In genomic region chr3:184260571-184261269, GRCh38 we compare ENCODE assay signal across 8 cellular contexts. TPM values are rescaled to one million over a fixed set of nuclear protein-coding genes. Genes with fewer than 3 reads are reported as not detected.
DNase-seq lines count a peak whose midpoint lies in the region; TF ChIP-seq lines count a peak whose summit lies in the region.

No MANE protein-coding gene starts in this region.

- H3K4me2 ChIP-seq in MM.1S (ENCODE audit: low read depth, low read length) (peak overlapping the region; percentile 90), mammary epithelial cell (ENCODE audit: insufficient read depth, low read depth, low read length) (peak overlapping the region; percentile 95), neural cell (ENCODE audit: low read length) (peak overlapping the region; percentile 53)

- H3K9me3 ChIP-seq in MM.1S (replicated peaks; ENCODE audit: insufficient read depth, low read length): no peaks in the 10 kb centered on the region
- no peaks in the 10 kb centered on the region for H3K9me3 ChIP-seq in mammary epithelial cell (replicated peaks; ENCODE audit: insufficient read depth, low read length)
- H3K9me3 ChIP-seq in neural cell (ENCODE audit: low read length): no peaks in the 10 kb centered on the region

- peaks cover 7% of the 10 kb centered on the region for H4K20me1 ChIP-seq in MM.1S (ENCODE audit: insufficient read depth, low read length)
- H4K20me1 ChIP-seq in mammary epithelial cell (ENCODE audit: insufficient read depth, low read length): peaks cover 2% of the 10 kb centered on the region
- H4K20me1 ChIP-seq in neural cell (ENCODE audit: insufficient read depth): no peaks in the 10 kb centered on the region

- no peak for TF ChIP-seq RAD21 in neural cell (conservative IDR thresholded peaks at IDR 0.05)

- H3K4me3 ChIP-seq in MM.1S (ENCODE audit: low read length) (peak overlapping the region; percentile 58), mammary epithelial cell (replicated peaks in 1 of 3; ENCODE audit: insufficient read depth in 1 of 3, low read depth in 2 of 3, low read length in 3 of 3) (peak overlapping the region; percentile 49 to 55 (median 52)), neural cell (ENCODE audit: low read length) (peak overlapping the region; percentile 75)

- no peak for TF ChIP-seq CTCF in MM.1S (IDR thresholded peaks at IDR 0.05; ENCODE audit: low read length)
- TF ChIP-seq CTCF in mammary epithelial cell (conservative IDR thresholded peaks at IDR 0.05 in 1 of 2, IDR thresholded peaks at IDR 0.05 in 1 of 2; ENCODE audit: extremely low read depth in 1 of 2, insufficient read depth in 1 of 2, low read depth in 1 of 2, low read length in 2 of 2): no peak
- peak; percentile 27 for TF ChIP-seq CTCF in neural cell (IDR thresholded peaks at IDR 0.05; ENCODE audit: poor library complexity, severe bottlenecking)

- no peaks in the 10 kb centered on the region for H3K9me2 ChIP-seq in MM.1S (replicated peaks; ENCODE audit: insufficient read depth, low read length)
- H3K9me2 ChIP-seq in neural cell (ENCODE audit: insufficient read depth, low read length): no peaks in the 10 kb centered on the region

- dilution Hi-C loops in mammary epithelial cell (cut with HindIII; ENCODE audit: low sequenced_read_pairs): no loop called here

- H3K9ac ChIP-seq in MM.1S (ENCODE audit: low read length): no peak overlapping the region
- no peak overlapping the region for H3K9ac ChIP-seq in mammary epithelial cell (ENCODE audit: insufficient read depth, low read length)
- peak overlapping the region; percentile 85 for H3K9ac ChIP-seq in neural cell (ENCODE audit: low read length)

- H3K36me3 ChIP-seq in MM.1S (replicated peaks; ENCODE audit: insufficient read depth, low read length) (no peaks in the 10 kb centered on the region), mammary epithelial cell (ENCODE audit: insufficient read depth, low read length) (no peaks in the 10 kb centered on the region), neural cell (ENCODE audit: insufficient read depth, low read length) (no peaks in the 10 kb centered on the region)

- 3% methylated on average over 21 of the region's 55 CpGs for WGBS in mammary epithelial cell (ENCODE audit: low coverage, missing lambda C conversion rate)

- no peak for TF ChIP-seq EP300 in neural cell (conservative IDR thresholded peaks at IDR 0.05; ENCODE audit: poor library complexity, severe bottlenecking)

- in situ Hi-C loops in mammary epithelial cell (cut with MboI; ENCODE audit: low sequenced_read_pairs in 2 of 2): no loop called here

- intact Hi-C loops in mammary epithelial cell (cut with micrococcal nuclease): no loop called here

- peak overlapping the region; percentile 57 for H2AFZ ChIP-seq in MM.1S (ENCODE audit: low read length)
- H2AFZ ChIP-seq in mammary epithelial cell (ENCODE audit: low read depth, low read length): peak overlapping the region; percentile 71
- peak overlapping the region; percentile 24 for H2AFZ ChIP-seq in neural cell (ENCODE audit: low read depth, low read length)

- H3F3A ChIP-seq in MM.1S (ENCODE audit: insufficient read depth, low read length) (peaks cover 7% of the 10 kb centered on the region), neural cell (ENCODE audit: insufficient read depth, low read length, poor library complexity, severe bottlenecking) (no peaks in the 10 kb centered on the region)

- H3K4me1 ChIP-seq in MM.1S (ENCODE audit: low read length) (peaks cover 10% of the 10 kb centered on the region), mammary epithelial cell (ENCODE audit: insufficient read depth, low read length) (peaks cover 24% of the 10 kb centered on the region)

- CTCF ChIA-PET in mammary epithelial cell (lab: Charles Lee; ENCODE audit: low non-redundant PET): no interaction called here

- H3K79me2 ChIP-seq in MM.1S (ENCODE audit: low read length) (no peaks in the 10 kb centered on the region), mammary epithelial cell (ENCODE audit: insufficient read depth, low read length) (no peaks in the 10 kb centered on the region), neural cell (replicated peaks; ENCODE audit: insufficient read depth, low read length) (no peaks in the 10 kb centered on the region)

- no peak overlapping the region for H3K27ac ChIP-seq in MM.1S (ENCODE audit: low read length)
- no peak overlapping the region for H3K27ac ChIP-seq in mammary epithelial cell (ENCODE audit: insufficient read depth, low read depth, low read length)
- peak overlapping the region; percentile 52 for H3K27ac ChIP-seq in neural cell (ENCODE audit: low read length)

- peak; percentile 43 for DNase-seq in Daoy (ENCODE audit: low read depth)
- no peak for DNase-seq in MM.1S
- peak; percentile 11 for DNase-seq in mammary epithelial cell
- no peak for DNase-seq in stimulated activated CD4-positive, alpha-beta T cell treated with anti-CD3 and anti-CD28 coated beads, Interleukin-4, amount 100 ng/mL, for 24 hours
- no peak for DNase-seq in mesenteric fat pad (ENCODE audit: low spot score)
- DNase-seq in NCI-H2081 treated with DMSO at 0.1 percent for 48 hours (lab: John Stamatoyannopoulos, UW): no peak
- no peak for DNase-seq in NOMO-1 (lab: John Stamatoyannopoulos, UW; ENCODE audit: unreplicated experiment in 2 of 2)

- H3K27me3 ChIP-seq in MM.1S (replicated peaks; ENCODE audit: insufficient read depth, low read length) (peaks cover 30% of the 10 kb centered on the region), mammary epithelial cell (ENCODE audit: insufficient read depth, low read length) (peaks cover 5% of the 10 kb centered on the region), neural cell (ENCODE audit: insufficient read depth, low read depth, low read length) (peaks cover 47% of the 10 kb centered on the region)

- no TSS peak for BruUV-seq in mammary epithelial cell (replicated peaks; lab: Mats Ljungman, UMichigan)

TF ChIP-seq in neural cell, 6 proteins besides CTCF, POLR2A, EP300 and RAD21:
- no peak for TF ChIP-seq POLR2AphosphoS5 (IDR thresholded peaks at IDR 0.05)
- peak; percentile 54 for TF ChIP-seq EZH2 (IDR thresholded peaks at IDR 0.05; ENCODE audit: borderline replicate concordance, insufficient read depth, low read length, poor library complexity, severe bottlenecking)
- no peak for TF ChIP-seq MXI1 (conservative IDR thresholded peaks at IDR 0.05; ENCODE audit: poor library complexity, severe bottlenecking)
- TF ChIP-seq TAF1 (IDR thresholded peaks at IDR 0.05; ENCODE audit: low read depth): no peak

RNA-seq across cellular contexts. Expression of gene CAMK2N2, which starts 0.6 kb away (rescaled TPM):
- total RNA-seq in Daoy (2014; rRNA removed; shearing (Covaris generic)): 0.11 and 0.95 TPM in 2 replicates
- 1 to 10 TPM in 1 of 2 donors, not detected in 1; 3.7 TPM for total RNA-seq in mammary epithelial cell
- 0.92 TPM for polyA plus RNA-seq in mammary epithelial cell
- 0.98 TPM for polyA minus RNA-seq in mammary epithelial cell
- 2.8 and 5.7 TPM in 2 replicates for polyA plus RNA-seq in neural cell
- polyA minus RNA-seq in neural cell: 5.2 and 5.8 TPM in 2 replicates
- total RNA-seq in mesenteric fat pad: not detected

RNA-seq across cellular contexts. Expression of gene EEF1AKMT4, which starts 11.2 kb away (rescaled TPM):
- total RNA-seq in Daoy (2014; rRNA removed; shearing (Covaris generic)): 15.7 and 21.5 TPM in 2 replicates
- total RNA-seq in mammary epithelial cell (1 to 10 TPM; 5.3 to 8.6 TPM), mesenteric fat pad (4.0 TPM)
- polyA plus RNA-seq in mammary epithelial cell (19.1 TPM), neural cell (1.6 and 1.8 TPM in 2 replicates)
- polyA minus RNA-seq in mammary epithelial cell (23.2 TPM), neural cell (0.49 and 1.0 TPM in 2 replicates)

RNA-seq across cellular contexts. Expression of gene ALG3, which starts 12.0 kb away (rescaled TPM):
- 50.8 and 60.0 TPM in 2 replicates for total RNA-seq in Daoy (2014; rRNA removed; shearing (Covaris generic))
- total RNA-seq in mammary epithelial cell (10 to 100 TPM; 23.8 to 52.2 TPM), mesenteric fat pad (34.1 TPM)
- polyA plus RNA-seq in mammary epithelial cell (56.5 TPM), neural cell (10.8 and 13.5 TPM in 2 replicates)
- polyA minus RNA-seq in mammary epithelial cell (102 TPM), neural cell (17.3 and 17.7 TPM in 2 replicates)

RNA-seq across cellular contexts. Expression of gene ECE2, which starts 15.1 kb away (rescaled TPM):
- not detected in 2 replicates for total RNA-seq in Daoy (2014; rRNA removed; shearing (Covaris generic))
- total RNA-seq in mammary epithelial cell: under 1 TPM in 1 of 2 donors, not detected in 1; 0.33 TPM
- not detected for polyA plus RNA-seq in mammary epithelial cell
- not detected for polyA minus RNA-seq in mammary epithelial cell
- polyA plus RNA-seq in neural cell: 0.22 and 0.42 TPM in 2 replicates
- not detected in 2 replicates for polyA minus RNA-seq in neural cell
- not detected for total RNA-seq in mesenteric fat pad

RNA-seq across cellular contexts. Expression of gene VWA5B2, which starts 31.3 kb away (rescaled TPM):
- total RNA-seq in Daoy (2014; rRNA removed; shearing (Covaris generic)): not detected in 2 replicates
- under 1 TPM; 0.19 to 0.33 TPM for total RNA-seq in mammary epithelial cell
- polyA plus RNA-seq in mammary epithelial cell: 0.01 TPM
- polyA minus RNA-seq in mammary epithelial cell: not detected
- polyA plus RNA-seq in neural cell: 0.33 and 0.34 TPM in 2 replicates
- 0.35 and 0.49 TPM in 2 replicates for polyA minus RNA-seq in neural cell
- not detected for total RNA-seq in mesenteric fat pad

Comparison
In these comparisons a context has a peak if more than half of its experiments do, and no peak if none do; other contexts are left out.
1. DNase-seq: peak in Daoy (single experiment) and mammary epithelial cell (single experiment); none in MM.1S (single experiment), stimulated activated CD4-positive, alpha-beta T cell treated with anti-CD3 and anti-CD28 coated beads, Interleukin-4, amount 100 ng/mL, for 24 hours (single experiment), mesenteric fat pad (single experiment), NCI-H2081 treated with DMSO at 0.1 percent for 48 hours (single experiment) and NOMO-1 (0 of 2).
2. Peak in every context shown above with its lines, with median percentiles within 50 percentile points of each other: H2AFZ ChIP-seq, H3K4me2 ChIP-seq and H3K4me3 ChIP-seq.